In the genomic region with DNA sequence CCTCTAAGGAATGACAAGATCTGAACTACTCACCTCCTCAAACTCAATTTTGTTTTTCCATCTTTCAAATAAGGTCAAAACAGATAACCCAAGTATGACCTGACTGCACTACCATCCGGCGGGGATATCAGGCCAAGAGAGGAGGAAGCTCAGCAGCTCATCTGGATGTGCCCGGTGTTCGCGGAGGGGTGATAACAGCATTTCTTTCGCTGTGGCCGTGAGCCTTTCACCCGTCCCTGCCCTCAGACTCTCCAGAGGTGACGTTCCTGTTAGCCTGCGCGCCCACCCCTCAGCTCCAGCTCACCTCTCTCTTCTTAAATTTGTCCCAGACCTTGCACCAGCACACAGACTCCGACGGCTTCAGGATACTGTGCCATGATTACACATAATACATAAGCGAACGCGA, we compare ENCODE assay signal across 8 cellular contexts. TPM values are rescaled to one million over a fixed set of nuclear protein-coding genes. Genes with fewer than 3 reads are reported as not detected.
DNase-seq lines count a peak whose midpoint lies in the region; ATAC-seq and TF ChIP-seq lines count a peak whose summit lies in the region.

No MANE protein-coding gene starts in this region.

- in situ Hi-C loops in gastrocnemius medialis (cut with MboI; ENCODE audit: low sequenced_read_pairs in 4 of 4) = loop anchor here in 3 of 4 donors (10.0 to 25.0 kb wide), 2 partner anchors 230 to 238 kb away; a partner anchor contains a TSS

- H3K27me3 ChIP-seq in gastrocnemius medialis = no peaks in the 10 kb centered on the region

- CTCF ChIA-PET in activated naive CD4-positive, alpha-beta T cell treated with anti-CD3 and anti-CD28 coated beads for 36 hours (lab: Charles Lee) = interaction anchor here (0.6 to 1.5 kb wide), 3 partner anchors 9 to 120 kb away, joined by 3 read pairs; a partner anchor contains a TSS

- H3K4me3 ChIP-seq in gastrocnemius medialis = peak overlapping the region; percentile 85 to 95 (median 89)

- no peak for TF ChIP-seq CTCF in gastrocnemius medialis (IDR thresholded peaks at IDR 0.05 in 4 of 5, conservative IDR thresholded peaks at IDR 0.05 in 1 of 5)

- no peaks in the 10 kb centered on the region for H3K36me3 ChIP-seq in gastrocnemius medialis

- H3K4me1 Mint-ChIP-seq in activated naive CD4-positive, alpha-beta T cell treated with anti-CD3 and anti-CD28 coated beads for 36 hours (ENCODE audit: low read depth) = peaks cover 30% of the 10 kb centered on the region

- peak overlapping the region; percentile 92 for H3K4me3 Mint-ChIP-seq in activated naive CD4-positive, alpha-beta T cell treated with anti-CD3 and anti-CD28 coated beads for 36 hours

- peak overlapping the region; percentile 97 for H3K27ac Mint-ChIP-seq in activated naive CD4-positive, alpha-beta T cell treated with anti-CD3 and anti-CD28 coated beads for 36 hours

- ATAC-seq in HG02571 (IDR thresholded peaks at IDR 0.05; ENCODE audit: unreplicated experiment) (peak; percentile 15), left cardiac atrium (peak; percentile 7 to 27), gastrocnemius medialis (peak; percentile 10 to 14)

- no peaks in the 10 kb centered on the region for H3K9me3 ChIP-seq in gastrocnemius medialis

- DNase-seq in NCI-H1694 treated with DMSO at 0.1 percent for 48 hours (lab: John Stamatoyannopoulos, UW) (peak; percentile 8), NCI-H1694 (lab: John Stamatoyannopoulos, UW) (no peak), NCI-H748 (lab: John Stamatoyannopoulos, UW; ENCODE audit: unreplicated experiment) (peak; percentile 54), left cardiac atrium (peak; percentile 31), gastrocnemius medialis (peak in 1 of 2 donors; percentile 15), DMS153 treated with DMSO at 0.1 percent for 48 hours (lab: John Stamatoyannopoulos, UW; ENCODE audit: unreplicated experiment) (no peak)
- DNase-seq in activated naive CD4-positive, alpha-beta T cell treated with anti-CD3 and anti-CD28 coated beads for 36 hours = peak; percentile 32

- H3K27me3 Mint-ChIP-seq in activated naive CD4-positive, alpha-beta T cell treated with anti-CD3 and anti-CD28 coated beads for 36 hours (ENCODE audit: low read depth) = no peaks in the 10 kb centered on the region

- TF ChIP-seq POLR2A in gastrocnemius medialis (IDR thresholded peaks at IDR 0.05) = no peak

- peaks cover 20% of the 10 kb centered on the region for H3K36me3 Mint-ChIP-seq in activated naive CD4-positive, alpha-beta T cell treated with anti-CD3 and anti-CD28 coated beads for 36 hours (ENCODE audit: low read depth)

- peaks cover 32 to 34% of the 10 kb centered on the region in 2 donors for H3K4me1 ChIP-seq in gastrocnemius medialis

- no peaks in the 10 kb centered on the region for H3K9me3 Mint-ChIP-seq in activated naive CD4-positive, alpha-beta T cell treated with anti-CD3 and anti-CD28 coated beads for 36 hours

- intact Hi-C loops in activated naive CD4-positive, alpha-beta T cell treated with anti-CD3 and anti-CD28 coated beads for 36 hours (cut with micrococcal nuclease) = loop anchor here (1.0 to 5.0 kb wide), 4 partner anchors 119 to 500 kb away; a partner anchor contains a TSS
- intact Hi-C loops in left cardiac atrium (cut with DNase I) (no loop called here), gastrocnemius medialis (cut with DNase I; ENCODE audit: low total_unique reads) (loop anchor here (1.0 to 2.0 kb wide), 2 partner anchors 119 to 154 kb away; a partner anchor contains a TSS)

- H3K27ac ChIP-seq in gastrocnemius medialis = peak overlapping the region; percentile 99 to 100 (median 100)

RNA-seq across cellular contexts. Expression of a gene that starts 0.5 kb away (rescaled TPM):
- 1 to 10 TPM; 4.6 to 5.5 TPM for total RNA-seq in activated naive CD4-positive, alpha-beta T cell treated with anti-CD3 and anti-CD28 coated beads for 36 hours
- total RNA-seq in left cardiac atrium (10 to 100 TPM in 1 of 2 donors, 1 to 10 TPM in 1; 9.7 to 12.9 TPM), gastrocnemius medialis (10 to 100 TPM in 1 of 4 donors, 1 to 10 TPM in 3; 2.1 to 17.3 (median 7.8) TPM)

Comparison
In these comparisons a context has a peak if more than half of its experiments do, and no peak if none do; other contexts are left out.
1. DNase-seq: peak in NCI-H1694 treated with DMSO at 0.1 percent for 48 hours (single experiment), NCI-H748 (single experiment), activated naive CD4-positive, alpha-beta T cell treated with anti-CD3 and anti-CD28 coated beads for 36 hours (single experiment) and left cardiac atrium (single experiment); none in NCI-H1694 (single experiment) and DMS153 treated with DMSO at 0.1 percent for 48 hours (single experiment).
2. intact Hi-C loops: an anchor here in activated naive CD4-positive, alpha-beta T cell treated with anti-CD3 and anti-CD28 coated beads for 36 hours (1.0 to 5.0 kb wide) and gastrocnemius medialis (1.0 to 2.0 kb wide); none called in left cardiac atrium.
3. Peak in every context shown above with its lines, with median percentiles within 50 percentile points of each other: ATAC-seq.